Comparison of ENCODE assay signal across 1 cellular context in the genomic region with DNA sequence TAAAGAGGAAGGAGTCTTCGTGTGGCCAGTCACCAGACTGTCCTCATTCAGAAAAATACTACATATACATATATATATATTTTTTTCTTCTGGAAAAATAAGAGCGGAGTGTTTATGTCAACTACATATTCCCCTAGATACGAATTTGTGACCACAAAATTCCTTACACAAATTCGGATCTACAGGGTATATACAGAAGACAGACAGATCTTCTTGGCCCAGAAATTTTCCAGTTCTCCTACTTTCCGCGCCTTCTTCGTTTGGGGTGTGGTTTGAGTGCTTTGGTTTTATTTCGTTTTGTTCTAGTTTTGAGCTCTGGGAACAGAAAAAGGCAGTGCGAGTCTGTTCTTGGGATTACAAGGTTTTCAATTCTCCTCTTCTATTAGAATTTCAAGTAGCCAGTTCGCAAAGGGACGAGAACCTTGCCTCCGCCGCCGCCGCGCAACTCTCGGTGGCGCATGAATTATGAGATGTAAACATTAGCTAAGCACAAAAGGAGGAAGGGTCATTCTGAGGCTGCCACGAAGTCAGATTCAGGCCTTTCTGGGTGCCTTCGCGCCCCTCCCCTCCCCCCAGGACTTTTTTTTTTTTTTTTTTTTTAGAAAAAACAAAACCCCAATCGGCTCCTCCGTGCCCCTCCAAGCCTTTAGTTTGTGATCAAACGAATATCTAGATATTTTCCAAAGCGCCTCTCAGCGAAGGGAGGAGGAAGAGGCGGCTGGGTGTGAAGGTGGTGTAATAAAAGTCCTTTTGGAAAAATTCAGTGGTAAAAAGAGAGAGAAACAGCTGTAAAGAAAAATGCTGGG.
TF ChIP-seq lines count a peak whose summit lies in the region.

No MANE protein-coding gene starts in this region.

TF ChIP-seq in K562, 482 proteins besides CTCF, POLR2A, EP300 and RAD21 (continued from another document and continues in another):
- TF ChIP-seq, protein P1, sequence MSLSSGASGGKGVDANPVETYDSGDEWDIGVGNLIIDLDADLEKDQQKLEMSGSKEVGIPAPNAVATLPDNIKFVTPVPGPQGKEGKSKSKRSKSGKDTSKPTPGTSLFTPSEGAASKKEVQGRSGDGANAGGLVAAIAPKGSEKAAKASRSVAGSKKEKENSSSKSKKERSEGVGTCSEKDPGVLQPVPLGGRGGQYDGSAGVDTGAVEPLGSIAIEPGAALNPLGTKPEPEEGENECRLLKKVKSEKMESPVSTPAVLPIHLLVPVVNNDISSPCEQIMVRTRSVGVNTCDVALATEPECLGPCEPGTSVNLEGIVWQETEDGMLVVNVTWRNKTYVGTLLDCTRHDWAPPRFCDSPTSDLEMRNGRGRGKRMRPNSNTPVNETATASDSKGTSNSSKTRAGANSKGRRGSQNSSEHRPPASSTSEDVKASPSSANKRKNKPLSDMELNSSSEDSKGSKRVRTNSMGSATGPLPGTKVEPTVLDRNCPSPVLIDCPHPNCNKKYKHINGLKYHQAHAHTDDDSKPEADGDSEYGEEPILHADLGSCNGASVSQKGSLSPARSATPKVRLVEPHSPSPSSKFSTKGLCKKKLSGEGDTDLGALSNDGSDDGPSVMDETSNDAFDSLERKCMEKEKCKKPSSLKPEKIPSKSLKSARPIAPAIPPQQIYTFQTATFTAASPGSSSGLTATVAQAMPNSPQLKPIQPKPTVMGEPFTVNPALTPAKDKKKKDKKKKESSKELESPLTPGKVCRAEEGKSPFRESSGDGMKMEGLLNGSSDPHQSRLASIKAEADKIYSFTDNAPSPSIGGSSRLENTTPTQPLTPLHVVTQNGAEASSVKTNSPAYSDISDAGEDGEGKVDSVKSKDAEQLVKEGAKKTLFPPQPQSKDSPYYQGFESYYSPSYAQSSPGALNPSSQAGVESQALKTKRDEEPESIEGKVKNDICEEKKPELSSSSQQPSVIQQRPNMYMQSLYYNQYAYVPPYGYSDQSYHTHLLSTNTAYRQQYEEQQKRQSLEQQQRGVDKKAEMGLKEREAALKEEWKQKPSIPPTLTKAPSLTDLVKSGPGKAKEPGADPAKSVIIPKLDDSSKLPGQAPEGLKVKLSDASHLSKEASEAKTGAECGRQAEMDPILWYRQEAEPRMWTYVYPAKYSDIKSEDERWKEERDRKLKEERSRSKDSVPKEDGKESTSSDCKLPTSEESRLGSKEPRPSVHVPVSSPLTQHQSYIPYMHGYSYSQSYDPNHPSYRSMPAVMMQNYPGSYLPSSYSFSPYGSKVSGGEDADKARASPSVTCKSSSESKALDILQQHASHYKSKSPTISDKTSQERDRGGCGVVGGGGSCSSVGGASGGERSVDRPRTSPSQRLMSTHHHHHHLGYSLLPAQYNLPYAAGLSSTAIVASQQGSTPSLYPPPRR (CRISPR knock-in tag; IDR thresholded peaks at IDR 0.05; ENCODE audit: borderline replicate concordance), result no peak
- TF ChIP-seq, protein P2, sequence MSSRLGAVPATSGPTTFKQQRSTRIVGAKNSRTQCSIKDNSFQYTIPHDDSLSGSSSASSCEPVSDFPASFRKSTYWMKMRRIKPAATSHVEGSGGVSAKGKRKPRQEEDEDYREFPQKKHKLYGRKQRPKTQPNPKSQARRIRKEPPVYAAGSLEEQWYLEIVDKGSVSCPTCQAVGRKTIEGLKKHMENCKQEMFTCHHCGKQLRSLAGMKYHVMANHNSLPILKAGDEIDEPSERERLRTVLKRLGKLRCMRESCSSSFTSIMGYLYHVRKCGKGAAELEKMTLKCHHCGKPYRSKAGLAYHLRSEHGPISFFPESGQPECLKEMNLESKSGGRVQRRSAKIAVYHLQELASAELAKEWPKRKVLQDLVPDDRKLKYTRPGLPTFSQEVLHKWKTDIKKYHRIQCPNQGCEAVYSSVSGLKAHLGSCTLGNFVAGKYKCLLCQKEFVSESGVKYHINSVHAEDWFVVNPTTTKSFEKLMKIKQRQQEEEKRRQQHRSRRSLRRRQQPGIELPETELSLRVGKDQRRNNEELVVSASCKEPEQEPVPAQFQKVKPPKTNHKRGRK (tag; IDR thresholded peaks at IDR 0.05), result no peak
- TF ChIP-seq ARNT (IDR thresholded peaks at IDR 0.05) (no peak), MTA3 (IDR thresholded peaks at IDR 0.05; ENCODE audit: borderline replicate concordance) (no peak), POLR2AphosphoS5 (IDR thresholded peaks at IDR 0.05; ENCODE audit: control insufficient read depth, insufficient read depth, low read depth, low read length) (peak; percentile 45; the same call in 1 of the 2 replicates), RBFOX2 (IDR thresholded peaks at IDR 0.05; ENCODE audit: low read depth, low read length) (peak; percentile 70), CXXC5 (CRISPR knock-in tag; IDR thresholded peaks at IDR 0.05) (peak; percentile 50), ZBTB7A (IDR thresholded peaks at IDR 0.05; ENCODE audit: borderline replicate concordance, control insufficient read depth, low read depth, low read length) (peak; percentile 87), ZNF184 (CRISPR knock-in tag; IDR thresholded peaks at IDR 0.05) (no peak), POLR2AphosphoS2 (IDR thresholded peaks at IDR 0.05; ENCODE audit: low read length) (no peak), ILF3 (IDR thresholded peaks at IDR 0.05; ENCODE audit: borderline replicate concordance) (no peak), ZNF212 (CRISPR knock-in tag; IDR thresholded peaks at IDR 0.05) (no peak), ZNF253 (CRISPR knock-in tag; conservative IDR thresholded peaks at IDR 0.05) (no peak), NCOA6 (IDR thresholded peaks at IDR 0.05) (no peak), CREM (IDR thresholded peaks at IDR 0.05; ENCODE audit: low read depth) (peak; percentile 63; the same call in 1 of the 2 replicates), TRIM24 (IDR thresholded peaks at IDR 0.05) (no peak), ELF4 (CRISPR knock-in tag; IDR thresholded peaks at IDR 0.05) (no peak), ZBTB8A (IDR thresholded peaks at IDR 0.05; ENCODE audit: partially characterized antibody) (no peak), ATF1 (CRISPR knock-in tag; IDR thresholded peaks at IDR 0.05) (no peak), ATF1 (tag; IDR thresholded peaks at IDR 0.05) (no peak), SIN3B (IDR thresholded peaks at IDR 0.05; ENCODE audit: low read depth) (no peak), ILK (tag; IDR thresholded peaks at IDR 0.05; ENCODE audit: borderline replicate concordance, low read depth) (no peak)
- TF ChIP-seq, protein P3, sequence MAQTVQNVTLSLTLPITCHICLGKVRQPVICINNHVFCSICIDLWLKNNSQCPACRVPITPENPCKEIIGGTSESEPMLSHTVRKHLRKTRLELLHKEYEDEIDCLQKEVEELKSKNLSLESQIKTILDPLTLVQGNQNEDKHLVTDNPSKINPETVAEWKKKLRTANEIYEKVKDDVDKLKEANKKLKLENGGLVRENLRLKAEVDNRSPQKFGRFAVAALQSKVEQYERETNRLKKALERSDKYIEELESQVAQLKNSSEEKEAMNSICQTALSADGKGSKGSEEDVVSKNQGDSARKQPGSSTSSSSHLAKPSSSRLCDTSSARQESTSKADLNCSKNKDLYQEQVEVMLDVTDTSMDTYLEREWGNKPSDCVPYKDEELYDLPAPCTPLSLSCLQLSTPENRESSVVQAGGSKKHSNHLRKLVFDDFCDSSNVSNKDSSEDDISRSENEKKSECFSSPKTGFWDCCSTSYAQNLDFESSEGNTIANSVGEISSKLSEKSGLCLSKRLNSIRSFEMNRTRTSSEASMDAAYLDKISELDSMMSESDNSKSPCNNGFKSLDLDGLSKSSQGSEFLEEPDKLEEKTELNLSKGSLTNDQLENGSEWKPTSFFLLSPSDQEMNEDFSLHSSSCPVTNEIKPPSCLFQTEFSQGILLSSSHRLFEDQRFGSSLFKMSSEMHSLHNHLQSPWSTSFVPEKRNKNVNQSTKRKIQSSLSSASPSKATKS (CRISPR knock-in tag; IDR thresholded peaks at IDR 0.05), result no peak
- TF ChIP-seq, protein P4, sequence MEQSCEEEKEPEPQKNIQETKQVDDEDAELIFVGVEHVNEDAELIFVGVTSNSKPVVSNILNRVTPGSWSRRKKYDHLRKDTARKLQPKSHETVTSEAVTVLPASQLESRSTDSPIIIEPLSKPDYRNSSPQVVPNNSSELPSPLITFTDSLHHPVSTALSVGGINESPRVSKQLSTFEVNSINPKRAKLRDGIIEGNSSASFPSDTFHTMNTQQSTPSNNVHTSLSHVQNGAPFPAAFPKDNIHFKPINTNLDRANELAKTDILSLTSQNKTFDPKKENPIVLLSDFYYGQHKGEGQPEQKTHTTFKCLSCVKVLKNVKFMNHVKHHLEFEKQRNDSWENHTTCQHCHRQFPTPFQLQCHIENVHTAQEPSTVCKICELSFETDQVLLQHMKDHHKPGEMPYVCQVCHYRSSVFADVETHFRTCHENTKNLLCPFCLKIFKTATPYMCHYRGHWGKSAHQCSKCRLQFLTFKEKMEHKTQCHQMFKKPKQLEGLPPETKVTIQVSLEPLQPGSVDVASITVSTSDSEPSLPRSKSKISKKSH (CRISPR knock-in tag; IDR thresholded peaks at IDR 0.05), result no peak
- TF ChIP-seq, protein P5, sequence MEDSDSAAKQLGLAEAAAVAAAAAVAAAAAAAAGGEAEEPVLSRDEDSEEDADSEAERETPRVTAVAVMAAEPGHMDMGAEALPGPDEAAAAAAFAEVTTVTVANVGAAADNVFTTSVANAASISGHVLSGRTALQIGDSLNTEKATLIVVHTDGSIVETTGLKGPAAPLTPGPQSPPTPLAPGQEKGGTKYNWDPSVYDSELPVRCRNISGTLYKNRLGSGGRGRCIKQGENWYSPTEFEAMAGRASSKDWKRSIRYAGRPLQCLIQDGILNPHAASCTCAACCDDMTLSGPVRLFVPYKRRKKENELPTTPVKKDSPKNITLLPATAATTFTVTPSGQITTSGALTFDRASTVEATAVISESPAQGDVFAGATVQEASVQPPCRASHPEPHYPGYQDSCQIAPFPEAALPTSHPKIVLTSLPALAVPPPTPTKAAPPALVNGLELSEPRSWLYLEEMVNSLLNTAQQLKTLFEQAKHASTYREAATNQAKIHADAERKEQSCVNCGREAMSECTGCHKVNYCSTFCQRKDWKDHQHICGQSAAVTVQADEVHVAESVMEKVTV (CRISPR knock-in tag; IDR thresholded peaks at IDR 0.05), result 0 out of 2 replicates have a peak, but pooled peaks have one; percentile 24
- TF ChIP-seq, protein P6, sequence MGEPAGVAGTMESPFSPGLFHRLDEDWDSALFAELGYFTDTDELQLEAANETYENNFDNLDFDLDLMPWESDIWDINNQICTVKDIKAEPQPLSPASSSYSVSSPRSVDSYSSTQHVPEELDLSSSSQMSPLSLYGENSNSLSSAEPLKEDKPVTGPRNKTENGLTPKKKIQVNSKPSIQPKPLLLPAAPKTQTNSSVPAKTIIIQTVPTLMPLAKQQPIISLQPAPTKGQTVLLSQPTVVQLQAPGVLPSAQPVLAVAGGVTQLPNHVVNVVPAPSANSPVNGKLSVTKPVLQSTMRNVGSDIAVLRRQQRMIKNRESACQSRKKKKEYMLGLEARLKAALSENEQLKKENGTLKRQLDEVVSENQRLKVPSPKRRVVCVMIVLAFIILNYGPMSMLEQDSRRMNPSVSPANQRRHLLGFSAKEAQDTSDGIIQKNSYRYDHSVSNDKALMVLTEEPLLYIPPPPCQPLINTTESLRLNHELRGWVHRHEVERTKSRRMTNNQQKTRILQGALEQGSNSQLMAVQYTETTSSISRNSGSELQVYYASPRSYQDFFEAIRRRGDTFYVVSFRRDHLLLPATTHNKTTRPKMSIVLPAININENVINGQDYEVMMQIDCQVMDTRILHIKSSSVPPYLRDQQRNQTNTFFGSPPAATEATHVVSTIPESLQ (CRISPR knock-in tag; IDR thresholded peaks at IDR 0.05), result no peak
- TF ChIP-seq, protein P7, sequence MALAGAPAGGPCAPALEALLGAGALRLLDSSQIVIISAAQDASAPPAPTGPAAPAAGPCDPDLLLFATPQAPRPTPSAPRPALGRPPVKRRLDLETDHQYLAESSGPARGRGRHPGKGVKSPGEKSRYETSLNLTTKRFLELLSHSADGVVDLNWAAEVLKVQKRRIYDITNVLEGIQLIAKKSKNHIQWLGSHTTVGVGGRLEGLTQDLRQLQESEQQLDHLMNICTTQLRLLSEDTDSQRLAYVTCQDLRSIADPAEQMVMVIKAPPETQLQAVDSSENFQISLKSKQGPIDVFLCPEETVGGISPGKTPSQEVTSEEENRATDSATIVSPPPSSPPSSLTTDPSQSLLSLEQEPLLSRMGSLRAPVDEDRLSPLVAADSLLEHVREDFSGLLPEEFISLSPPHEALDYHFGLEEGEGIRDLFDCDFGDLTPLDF (CRISPR knock-in tag; IDR thresholded peaks at IDR 0.05), result no peak
- TF ChIP-seq, protein P8, sequence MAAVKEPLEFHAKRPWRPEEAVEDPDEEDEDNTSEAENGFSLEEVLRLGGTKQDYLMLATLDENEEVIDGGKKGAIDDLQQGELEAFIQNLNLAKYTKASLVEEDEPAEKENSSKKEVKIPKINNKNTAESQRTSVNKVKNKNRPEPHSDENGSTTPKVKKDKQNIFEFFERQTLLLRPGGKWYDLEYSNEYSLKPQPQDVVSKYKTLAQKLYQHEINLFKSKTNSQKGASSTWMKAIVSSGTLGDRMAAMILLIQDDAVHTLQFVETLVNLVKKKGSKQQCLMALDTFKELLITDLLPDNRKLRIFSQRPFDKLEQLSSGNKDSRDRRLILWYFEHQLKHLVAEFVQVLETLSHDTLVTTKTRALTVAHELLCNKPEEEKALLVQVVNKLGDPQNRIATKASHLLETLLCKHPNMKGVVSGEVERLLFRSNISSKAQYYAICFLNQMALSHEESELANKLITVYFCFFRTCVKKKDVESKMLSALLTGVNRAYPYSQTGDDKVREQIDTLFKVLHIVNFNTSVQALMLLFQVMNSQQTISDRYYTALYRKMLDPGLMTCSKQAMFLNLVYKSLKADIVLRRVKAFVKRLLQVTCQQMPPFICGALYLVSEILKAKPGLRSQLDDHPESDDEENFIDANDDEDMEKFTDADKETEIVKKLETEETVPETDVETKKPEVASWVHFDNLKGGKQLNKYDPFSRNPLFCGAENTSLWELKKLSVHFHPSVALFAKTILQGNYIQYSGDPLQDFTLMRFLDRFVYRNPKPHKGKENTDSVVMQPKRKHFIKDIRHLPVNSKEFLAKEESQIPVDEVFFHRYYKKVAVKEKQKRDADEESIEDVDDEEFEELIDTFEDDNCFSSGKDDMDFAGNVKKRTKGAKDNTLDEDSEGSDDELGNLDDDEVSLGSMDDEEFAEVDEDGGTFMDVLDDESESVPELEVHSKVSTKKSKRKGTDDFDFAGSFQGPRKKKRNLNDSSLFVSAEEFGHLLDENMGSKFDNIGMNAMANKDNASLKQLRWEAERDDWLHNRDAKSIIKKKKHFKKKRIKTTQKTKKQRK (IDR thresholded peaks at IDR 0.05; ENCODE audit: borderline replicate concordance, low read depth, low read length), result no peak
- TF ChIP-seq, protein P9, sequence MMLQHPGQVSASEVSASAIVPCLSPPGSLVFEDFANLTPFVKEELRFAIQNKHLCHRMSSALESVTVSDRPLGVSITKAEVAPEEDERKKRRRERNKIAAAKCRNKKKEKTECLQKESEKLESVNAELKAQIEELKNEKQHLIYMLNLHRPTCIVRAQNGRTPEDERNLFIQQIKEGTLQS (IDR thresholded peaks at IDR 0.05), result no peak
- TF ChIP-seq, protein P9 (CRISPR knock-in tag; conservative IDR thresholded peaks at IDR 0.05), result no peak
- TF ChIP-seq, protein P10, sequence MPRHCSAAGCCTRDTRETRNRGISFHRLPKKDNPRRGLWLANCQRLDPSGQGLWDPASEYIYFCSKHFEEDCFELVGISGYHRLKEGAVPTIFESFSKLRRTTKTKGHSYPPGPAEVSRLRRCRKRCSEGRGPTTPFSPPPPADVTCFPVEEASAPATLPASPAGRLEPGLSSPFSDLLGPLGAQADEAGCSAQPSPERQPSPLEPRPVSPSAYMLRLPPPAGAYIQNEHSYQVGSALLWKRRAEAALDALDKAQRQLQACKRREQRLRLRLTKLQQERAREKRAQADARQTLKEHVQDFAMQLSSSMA (CRISPR knock-in tag; IDR thresholded peaks at IDR 0.05), result no peak
